ENCODE assay signal across 28 cellular contexts in genomic region chr4:1751155-1751918, GRCh38. TPM values are rescaled to one million over a fixed set of nuclear protein-coding genes. Genes with fewer than 3 reads are reported as not detected.
"Had no signal": no experiment of that assay in that cellular context is flagged by ENCODE, and none has a peak within 500 bp of the region (broad histone marks: within the 10 kb centered on the region; RNA-seq: fewer than 3 reads in every experiment).

No MANE protein-coding gene starts in this region.

- H3K27ac ChIP-seq: brain microvascular endothelial cell, gastrocnemius medialis, tibial artery, WERI-Rb-1 had no signal

- FAIRE-seq: astrocyte, islet of Langerhans, TTC549 had no signal

- DNase-seq: activated CD4-positive, alpha-beta memory T cell treated with anti-CD3 and anti-CD28 coated beads for 36 hours; activated CD4-positive, alpha-beta T cell treated with anti-CD3 and anti-CD28 coated beads for 48 hours; activated gamma-delta T cell treated with Interleukin-2 at 50 U/mL for 16 hours; activated naive CD4-positive, alpha-beta T cell treated with anti-CD3 and anti-CD28 coated beads, Interleukin-2, amount 50 U/mL, for 16 hours; activated T-cell treated with anti-CD3 and anti-CD28 coated beads, Interleukin-2, amount 50 U/mL, for 4 hours; amniotic stem cell; brain microvascular endothelial cell; cortex of kidney; endodermal cell; gastrocnemius medialis; glutamatergic neuron; left ventricle myocardium inferior; mesendoderm; stimulated activated CD4-positive, alpha-beta T cell treated with anti-CD3 and anti-CD28 coated beads, Interleukin-12 subunit alpha, Interleukin-12 subunit beta, amount 100 ng/mL, for 4 hours; stimulated activated CD4-positive, alpha-beta T cell treated with anti-CD3 and anti-CD28 coated beads, Interleukin-4, amount 100 ng/mL, for 1 hour; T-helper 9 cell; tibial artery; WERI-Rb-1 had no signal

- ATAC-seq: activated CD4-positive, CD25-positive, alpha-beta regulatory T cell treated with anti-CD3 and anti-CD28 coated beads, Interleukin-2, amount 50 U/mL, for 24 hours; activated T-cell treated with anti-CD3 and anti-CD28 coated beads, Interleukin-2, amount 50 U/mL, for 4 hours; gastrocnemius medialis; natural killer cell treated with Interleukin-12 subunit alpha and Interleukin-12 subunit beta and Interleukin-15 and Interleukin-18, amount 100 ng/mL, for 72 hours; stimulated activated effector memory CD8-positive, alpha-beta T cell treated with anti-CD3 and anti-CD28 coated beads, Interleukin-12 subunit alpha, Interleukin-12 subunit beta, amount 100 ng/mL, for 72 hours had no signal

- H3K36me3 ChIP-seq: brain microvascular endothelial cell, gastrocnemius medialis, left ventricle myocardium inferior, stomach, tibial artery, WERI-Rb-1 had no signal

- H3K27me3 ChIP-seq: brain microvascular endothelial cell, gastrocnemius medialis had no signal

- H3K4me1 ChIP-seq: gastrocnemius medialis had no signal

- H3K9me3 Mint-ChIP-seq: activated CD4-positive, alpha-beta memory T cell treated with anti-CD3 and anti-CD28 coated beads for 36 hours; activated T-cell treated with anti-CD3 and anti-CD28 coated beads, Interleukin-2, amount 50 U/mL, for 4 hours; activated T-helper 17 cell treated with anti-CD3 and anti-CD28 coated beads, Interleukin-2, amount 50 U/mL, for 72 hours; endodermal cell; natural killer cell treated with Interleukin-12 subunit alpha and Interleukin-12 subunit beta and Interleukin-15 and Interleukin-18, amount 100 ng/mL, for 72 hours; stimulated activated effector memory CD8-positive, alpha-beta T cell treated with anti-CD3 and anti-CD28 coated beads, Interleukin-12 subunit alpha, Interleukin-12 subunit beta, amount 100 ng/mL, for 72 hours had no signal

- H3K4me3 ChIP-seq: gastrocnemius medialis, left ventricle myocardium inferior, lung, stomach, tibial artery had no signal

- H3K27me3 Mint-ChIP-seq: activated CD4-positive, alpha-beta memory T cell treated with anti-CD3 and anti-CD28 coated beads for 36 hours; activated T-helper 17 cell treated with anti-CD3 and anti-CD28 coated beads, Interleukin-2, amount 50 U/mL, for 72 hours; natural killer cell treated with Interleukin-12 subunit alpha and Interleukin-12 subunit beta and Interleukin-15 and Interleukin-18, amount 100 ng/mL, for 72 hours had no signal

- H3K4me3 Mint-ChIP-seq: activated CD4-positive, alpha-beta memory T cell treated with anti-CD3 and anti-CD28 coated beads for 36 hours; activated T-cell treated with anti-CD3 and anti-CD28 coated beads, Interleukin-2, amount 50 U/mL, for 4 hours; activated T-helper 17 cell treated with anti-CD3 and anti-CD28 coated beads, Interleukin-2, amount 50 U/mL, for 72 hours; endodermal cell; natural killer cell treated with Interleukin-12 subunit alpha and Interleukin-12 subunit beta and Interleukin-15 and Interleukin-18, amount 100 ng/mL, for 72 hours; stimulated activated effector memory CD8-positive, alpha-beta T cell treated with anti-CD3 and anti-CD28 coated beads, Interleukin-12 subunit alpha, Interleukin-12 subunit beta, amount 100 ng/mL, for 72 hours had no signal

- H3K27ac Mint-ChIP-seq: activated CD4-positive, alpha-beta memory T cell treated with anti-CD3 and anti-CD28 coated beads for 36 hours; activated T-helper 17 cell treated with anti-CD3 and anti-CD28 coated beads, Interleukin-2, amount 50 U/mL, for 72 hours; endodermal cell; natural killer cell treated with Interleukin-12 subunit alpha and Interleukin-12 subunit beta and Interleukin-15 and Interleukin-18, amount 100 ng/mL, for 72 hours; stimulated activated effector memory CD8-positive, alpha-beta T cell treated with anti-CD3 and anti-CD28 coated beads, Interleukin-12 subunit alpha, Interleukin-12 subunit beta, amount 100 ng/mL, for 72 hours had no signal

- H3K36me3 Mint-ChIP-seq: activated CD4-positive, alpha-beta memory T cell treated with anti-CD3 and anti-CD28 coated beads for 36 hours; natural killer cell treated with Interleukin-12 subunit alpha and Interleukin-12 subunit beta and Interleukin-15 and Interleukin-18, amount 100 ng/mL, for 72 hours; stimulated activated effector memory CD8-positive, alpha-beta T cell treated with anti-CD3 and anti-CD28 coated beads, Interleukin-12 subunit alpha, Interleukin-12 subunit beta, amount 100 ng/mL, for 72 hours had no signal

- H3K9me3 ChIP-seq: gastrocnemius medialis, left ventricle myocardium inferior, stomach, tibial artery had no signal

- H3K4me1 Mint-ChIP-seq: activated T-helper 17 cell treated with anti-CD3 and anti-CD28 coated beads, Interleukin-2, amount 50 U/mL, for 72 hours; endodermal cell; stimulated activated effector memory CD8-positive, alpha-beta T cell treated with anti-CD3 and anti-CD28 coated beads, Interleukin-12 subunit alpha, Interleukin-12 subunit beta, amount 100 ng/mL, for 72 hours had no signal

RNA-seq across cellular contexts. Expression of gene FGFR3, which starts 41.8 kb away (rescaled TPM):
- total RNA-seq: myocyte; natural killer cell treated with Interleukin-12 subunit alpha and Interleukin-12 subunit beta and Interleukin-15 and Interleukin-18, amount 100 ng/mL, for 72 hours had no signal
